Comparison of ENCODE assay signal across 1 cellular context in the genomic region with DNA sequence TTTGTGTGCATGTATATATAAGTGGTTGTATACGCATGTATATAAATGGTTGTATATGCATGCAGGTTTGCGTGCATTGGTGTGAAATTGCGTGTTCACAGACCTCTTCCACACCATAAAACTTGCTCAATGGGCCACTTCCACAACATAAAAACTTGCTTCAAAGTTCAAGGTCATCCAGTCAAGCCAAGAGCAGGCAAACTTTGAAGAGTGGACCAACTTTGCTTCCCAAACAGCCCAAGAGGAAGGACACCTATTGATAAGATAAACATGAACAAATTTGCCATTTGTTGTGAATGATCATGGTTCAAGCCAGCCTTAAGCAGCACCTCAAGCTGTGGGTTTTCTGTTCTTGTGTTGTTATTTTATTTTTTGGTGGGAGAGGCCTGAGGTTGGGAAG.
TF ChIP-seq lines count a peak whose summit lies in the region.

No MANE protein-coding gene starts in this region.

TF ChIP-seq in HepG2, 621 proteins besides CTCF, POLR2A, EP300 and RAD21 (continued from another document and continues in another):
- TF ChIP-seq, protein P1, sequence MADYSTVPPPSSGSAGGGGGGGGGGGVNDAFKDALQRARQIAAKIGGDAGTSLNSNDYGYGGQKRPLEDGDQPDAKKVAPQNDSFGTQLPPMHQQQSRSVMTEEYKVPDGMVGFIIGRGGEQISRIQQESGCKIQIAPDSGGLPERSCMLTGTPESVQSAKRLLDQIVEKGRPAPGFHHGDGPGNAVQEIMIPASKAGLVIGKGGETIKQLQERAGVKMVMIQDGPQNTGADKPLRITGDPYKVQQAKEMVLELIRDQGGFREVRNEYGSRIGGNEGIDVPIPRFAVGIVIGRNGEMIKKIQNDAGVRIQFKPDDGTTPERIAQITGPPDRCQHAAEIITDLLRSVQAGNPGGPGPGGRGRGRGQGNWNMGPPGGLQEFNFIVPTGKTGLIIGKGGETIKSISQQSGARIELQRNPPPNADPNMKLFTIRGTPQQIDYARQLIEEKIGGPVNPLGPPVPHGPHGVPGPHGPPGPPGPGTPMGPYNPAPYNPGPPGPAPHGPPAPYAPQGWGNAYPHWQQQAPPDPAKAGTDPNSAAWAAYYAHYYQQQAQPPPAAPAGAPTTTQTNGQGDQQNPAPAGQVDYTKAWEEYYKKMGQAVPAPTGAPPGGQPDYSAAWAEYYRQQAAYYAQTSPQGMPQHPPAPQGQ (CRISPR knock-in tag; IDR thresholded peaks at IDR 0.05; ENCODE audit: borderline replicate concordance): no peak
- TF ChIP-seq ZNF263 (CRISPR knock-in tag; IDR thresholded peaks at IDR 0.05) (no peak), ASH2L (IDR thresholded peaks at IDR 0.05; ENCODE audit: insufficient read length, low read depth, low read length) (no peak), SATB2 (CRISPR knock-in tag; IDR thresholded peaks at IDR 0.05) (no peak), ZBTB42 (CRISPR knock-in tag; IDR thresholded peaks at IDR 0.05) (no peak), ETV5 (CRISPR knock-in tag; IDR thresholded peaks at IDR 0.05; ENCODE audit: borderline replicate concordance) (peak; percentile 52; the same call in 1 of the 2 replicates), ZNF550 (CRISPR knock-in tag; IDR thresholded peaks at IDR 0.05; ENCODE audit: borderline replicate concordance) (no peak), ARNT (IDR thresholded peaks at IDR 0.05) (no peak), ZNF558 (CRISPR knock-in tag; IDR thresholded peaks at IDR 0.05; ENCODE audit: borderline replicate concordance) (no peak), ZNF670 (CRISPR knock-in tag; IDR thresholded peaks at IDR 0.05; ENCODE audit: borderline replicate concordance) (no peak), ZNF317 (CRISPR knock-in tag; IDR thresholded peaks at IDR 0.05) (no peak), SRSF4 (IDR thresholded peaks at IDR 0.05; ENCODE audit: low read depth, low read length, poor library complexity, severe bottlenecking) (no peak), MED13 (CRISPR knock-in tag; IDR thresholded peaks at IDR 0.05) (no peak), ZNF777 (CRISPR knock-in tag; IDR thresholded peaks at IDR 0.05) (no peak), ZNF737 (CRISPR knock-in tag; IDR thresholded peaks at IDR 0.05; ENCODE audit: borderline replicate concordance) (no peak), KMT2A (CRISPR knock-in tag; IDR thresholded peaks at IDR 0.05) (no peak), EEA1 (CRISPR knock-in tag; IDR thresholded peaks at IDR 0.05; ENCODE audit: borderline replicate concordance) (no peak), PHF8 (CRISPR knock-in tag; IDR thresholded peaks at IDR 0.05) (0 out of 2 replicates have a peak, but pooled peaks have one; percentile 26), CEBPG (CRISPR knock-in tag; IDR thresholded peaks at IDR 0.05) (peak; percentile 55), ZFP1 (CRISPR knock-in tag; IDR thresholded peaks at IDR 0.05) (no peak), ZNF619 (CRISPR knock-in tag; IDR thresholded peaks at IDR 0.05) (no peak), YY1 (IDR thresholded peaks at IDR 0.05; ENCODE audit: insufficient read depth, insufficient replicate concordance, low read depth, low read length) (no peak), HMGA1 (CRISPR knock-in tag; conservative IDR thresholded peaks at IDR 0.05) (no peak), DPF2 (CRISPR knock-in tag; IDR thresholded peaks at IDR 0.05; ENCODE audit: borderline replicate concordance, low read depth) (0 out of 2 replicates have a peak, but pooled peaks have one; percentile 32), ZNF24 (IDR thresholded peaks at IDR 0.05) (no peak)
- TF ChIP-seq, protein P2, sequence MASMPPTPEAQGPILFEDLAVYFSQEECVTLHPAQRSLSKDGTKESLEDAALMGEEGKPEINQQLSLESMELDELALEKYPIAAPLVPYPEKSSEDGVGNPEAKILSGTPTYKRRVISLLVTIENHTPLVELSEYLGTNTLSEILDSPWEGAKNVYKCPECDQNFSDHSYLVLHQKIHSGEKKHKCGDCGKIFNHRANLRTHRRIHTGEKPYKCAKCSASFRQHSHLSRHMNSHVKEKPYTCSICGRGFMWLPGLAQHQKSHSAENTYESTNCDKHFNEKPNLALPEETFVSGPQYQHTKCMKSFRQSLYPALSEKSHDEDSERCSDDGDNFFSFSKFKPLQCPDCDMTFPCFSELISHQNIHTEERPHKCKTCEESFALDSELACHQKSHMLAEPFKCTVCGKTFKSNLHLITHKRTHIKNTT (CRISPR knock-in tag; IDR thresholded peaks at IDR 0.05): no peak
- TF ChIP-seq, protein P3, sequence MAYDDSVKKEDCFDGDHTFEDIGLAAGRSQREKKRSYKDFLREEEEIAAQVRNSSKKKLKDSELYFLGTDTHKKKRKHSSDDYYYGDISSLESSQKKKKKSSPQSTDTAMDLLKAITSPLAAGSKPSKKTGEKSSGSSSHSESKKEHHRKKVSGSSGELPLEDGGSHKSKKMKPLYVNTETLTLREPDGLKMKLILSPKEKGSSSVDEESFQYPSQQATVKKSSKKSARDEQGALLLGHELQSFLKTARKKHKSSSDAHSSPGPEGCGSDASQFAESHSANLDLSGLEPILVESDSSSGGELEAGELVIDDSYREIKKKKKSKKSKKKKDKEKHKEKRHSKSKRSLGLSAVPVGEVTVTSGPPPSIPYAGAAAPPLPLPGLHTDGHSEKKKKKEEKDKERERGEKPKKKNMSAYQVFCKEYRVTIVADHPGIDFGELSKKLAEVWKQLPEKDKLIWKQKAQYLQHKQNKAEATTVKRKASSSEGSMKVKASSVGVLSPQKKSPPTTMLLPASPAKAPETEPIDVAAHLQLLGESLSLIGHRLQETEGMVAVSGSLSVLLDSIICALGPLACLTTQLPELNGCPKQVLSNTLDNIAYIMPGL (CRISPR knock-in tag; IDR thresholded peaks at IDR 0.05; ENCODE audit: borderline replicate concordance in 1 of 2, low read depth in 1 of 2): no peak
- TF ChIP-seq, protein P4, sequence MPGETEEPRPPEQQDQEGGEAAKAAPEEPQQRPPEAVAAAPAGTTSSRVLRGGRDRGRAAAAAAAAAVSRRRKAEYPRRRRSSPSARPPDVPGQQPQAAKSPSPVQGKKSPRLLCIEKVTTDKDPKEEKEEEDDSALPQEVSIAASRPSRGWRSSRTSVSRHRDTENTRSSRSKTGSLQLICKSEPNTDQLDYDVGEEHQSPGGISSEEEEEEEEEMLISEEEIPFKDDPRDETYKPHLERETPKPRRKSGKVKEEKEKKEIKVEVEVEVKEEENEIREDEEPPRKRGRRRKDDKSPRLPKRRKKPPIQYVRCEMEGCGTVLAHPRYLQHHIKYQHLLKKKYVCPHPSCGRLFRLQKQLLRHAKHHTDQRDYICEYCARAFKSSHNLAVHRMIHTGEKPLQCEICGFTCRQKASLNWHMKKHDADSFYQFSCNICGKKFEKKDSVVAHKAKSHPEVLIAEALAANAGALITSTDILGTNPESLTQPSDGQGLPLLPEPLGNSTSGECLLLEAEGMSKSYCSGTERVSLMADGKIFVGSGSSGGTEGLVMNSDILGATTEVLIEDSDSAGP (CRISPR knock-in tag; IDR thresholded peaks at IDR 0.05; ENCODE audit: borderline replicate concordance): no peak
- TF ChIP-seq, protein P5, sequence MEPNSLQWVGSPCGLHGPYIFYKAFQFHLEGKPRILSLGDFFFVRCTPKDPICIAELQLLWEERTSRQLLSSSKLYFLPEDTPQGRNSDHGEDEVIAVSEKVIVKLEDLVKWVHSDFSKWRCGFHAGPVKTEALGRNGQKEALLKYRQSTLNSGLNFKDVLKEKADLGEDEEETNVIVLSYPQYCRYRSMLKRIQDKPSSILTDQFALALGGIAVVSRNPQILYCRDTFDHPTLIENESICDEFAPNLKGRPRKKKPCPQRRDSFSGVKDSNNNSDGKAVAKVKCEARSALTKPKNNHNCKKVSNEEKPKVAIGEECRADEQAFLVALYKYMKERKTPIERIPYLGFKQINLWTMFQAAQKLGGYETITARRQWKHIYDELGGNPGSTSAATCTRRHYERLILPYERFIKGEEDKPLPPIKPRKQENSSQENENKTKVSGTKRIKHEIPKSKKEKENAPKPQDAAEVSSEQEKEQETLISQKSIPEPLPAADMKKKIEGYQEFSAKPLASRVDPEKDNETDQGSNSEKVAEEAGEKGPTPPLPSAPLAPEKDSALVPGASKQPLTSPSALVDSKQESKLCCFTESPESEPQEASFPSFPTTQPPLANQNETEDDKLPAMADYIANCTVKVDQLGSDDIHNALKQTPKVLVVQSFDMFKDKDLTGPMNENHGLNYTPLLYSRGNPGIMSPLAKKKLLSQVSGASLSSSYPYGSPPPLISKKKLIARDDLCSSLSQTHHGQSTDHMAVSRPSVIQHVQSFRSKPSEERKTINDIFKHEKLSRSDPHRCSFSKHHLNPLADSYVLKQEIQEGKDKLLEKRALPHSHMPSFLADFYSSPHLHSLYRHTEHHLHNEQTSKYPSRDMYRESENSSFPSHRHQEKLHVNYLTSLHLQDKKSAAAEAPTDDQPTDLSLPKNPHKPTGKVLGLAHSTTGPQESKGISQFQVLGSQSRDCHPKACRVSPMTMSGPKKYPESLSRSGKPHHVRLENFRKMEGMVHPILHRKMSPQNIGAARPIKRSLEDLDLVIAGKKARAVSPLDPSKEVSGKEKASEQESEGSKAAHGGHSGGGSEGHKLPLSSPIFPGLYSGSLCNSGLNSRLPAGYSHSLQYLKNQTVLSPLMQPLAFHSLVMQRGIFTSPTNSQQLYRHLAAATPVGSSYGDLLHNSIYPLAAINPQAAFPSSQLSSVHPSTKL (CRISPR knock-in tag; IDR thresholded peaks at IDR 0.05): peak; percentile 29; the same call in 1 of the 2 replicates
- TF ChIP-seq, protein P6, sequence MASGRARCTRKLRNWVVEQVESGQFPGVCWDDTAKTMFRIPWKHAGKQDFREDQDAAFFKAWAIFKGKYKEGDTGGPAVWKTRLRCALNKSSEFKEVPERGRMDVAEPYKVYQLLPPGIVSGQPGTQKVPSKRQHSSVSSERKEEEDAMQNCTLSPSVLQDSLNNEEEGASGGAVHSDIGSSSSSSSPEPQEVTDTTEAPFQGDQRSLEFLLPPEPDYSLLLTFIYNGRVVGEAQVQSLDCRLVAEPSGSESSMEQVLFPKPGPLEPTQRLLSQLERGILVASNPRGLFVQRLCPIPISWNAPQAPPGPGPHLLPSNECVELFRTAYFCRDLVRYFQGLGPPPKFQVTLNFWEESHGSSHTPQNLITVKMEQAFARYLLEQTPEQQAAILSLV (CRISPR knock-in tag; IDR thresholded peaks at IDR 0.05; ENCODE audit: borderline replicate concordance): no peak
- TF ChIP-seq, protein P7, sequence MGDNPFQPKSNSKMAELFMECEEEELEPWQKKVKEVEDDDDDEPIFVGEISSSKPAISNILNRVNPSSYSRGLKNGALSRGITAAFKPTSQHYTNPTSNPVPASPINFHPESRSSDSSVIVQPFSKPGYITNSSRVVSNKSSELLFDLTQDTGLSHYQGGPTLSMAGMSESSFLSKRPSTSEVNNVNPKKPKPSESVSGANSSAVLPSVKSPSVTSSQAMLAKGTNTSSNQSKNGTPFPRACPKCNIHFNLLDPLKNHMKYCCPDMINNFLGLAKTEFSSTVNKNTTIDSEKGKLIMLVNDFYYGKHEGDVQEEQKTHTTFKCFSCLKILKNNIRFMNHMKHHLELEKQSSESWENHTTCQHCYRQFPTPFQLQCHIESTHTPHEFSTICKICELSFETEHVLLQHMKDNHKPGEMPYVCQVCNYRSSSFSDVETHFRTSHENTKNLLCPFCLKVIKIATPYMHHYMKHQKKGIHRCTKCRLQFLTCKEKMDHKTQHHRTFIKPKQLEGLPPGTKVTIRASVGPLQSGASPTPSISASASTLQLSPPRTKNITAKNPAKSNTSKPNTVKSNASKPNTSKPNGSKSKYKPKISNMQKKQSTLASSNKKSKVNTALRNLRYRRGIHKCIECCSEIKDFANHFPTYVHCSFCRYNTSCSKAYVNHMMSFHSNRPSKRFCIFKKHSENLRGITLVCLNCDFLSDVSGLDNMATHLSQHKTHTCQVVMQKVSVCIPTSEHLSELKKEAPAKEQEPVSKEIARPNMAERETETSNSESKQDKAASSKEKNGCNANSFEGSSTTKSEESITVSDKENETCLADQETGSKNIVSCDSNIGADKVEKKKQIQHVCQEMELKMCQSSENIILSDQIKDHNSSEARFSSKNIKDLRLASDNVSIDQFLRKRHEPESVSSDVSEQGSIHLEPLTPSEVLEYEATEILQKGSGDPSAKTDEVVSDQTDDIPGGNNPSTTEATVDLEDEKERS (CRISPR knock-in tag; IDR thresholded peaks at IDR 0.05): no peak
- TF ChIP-seq, protein P8, sequence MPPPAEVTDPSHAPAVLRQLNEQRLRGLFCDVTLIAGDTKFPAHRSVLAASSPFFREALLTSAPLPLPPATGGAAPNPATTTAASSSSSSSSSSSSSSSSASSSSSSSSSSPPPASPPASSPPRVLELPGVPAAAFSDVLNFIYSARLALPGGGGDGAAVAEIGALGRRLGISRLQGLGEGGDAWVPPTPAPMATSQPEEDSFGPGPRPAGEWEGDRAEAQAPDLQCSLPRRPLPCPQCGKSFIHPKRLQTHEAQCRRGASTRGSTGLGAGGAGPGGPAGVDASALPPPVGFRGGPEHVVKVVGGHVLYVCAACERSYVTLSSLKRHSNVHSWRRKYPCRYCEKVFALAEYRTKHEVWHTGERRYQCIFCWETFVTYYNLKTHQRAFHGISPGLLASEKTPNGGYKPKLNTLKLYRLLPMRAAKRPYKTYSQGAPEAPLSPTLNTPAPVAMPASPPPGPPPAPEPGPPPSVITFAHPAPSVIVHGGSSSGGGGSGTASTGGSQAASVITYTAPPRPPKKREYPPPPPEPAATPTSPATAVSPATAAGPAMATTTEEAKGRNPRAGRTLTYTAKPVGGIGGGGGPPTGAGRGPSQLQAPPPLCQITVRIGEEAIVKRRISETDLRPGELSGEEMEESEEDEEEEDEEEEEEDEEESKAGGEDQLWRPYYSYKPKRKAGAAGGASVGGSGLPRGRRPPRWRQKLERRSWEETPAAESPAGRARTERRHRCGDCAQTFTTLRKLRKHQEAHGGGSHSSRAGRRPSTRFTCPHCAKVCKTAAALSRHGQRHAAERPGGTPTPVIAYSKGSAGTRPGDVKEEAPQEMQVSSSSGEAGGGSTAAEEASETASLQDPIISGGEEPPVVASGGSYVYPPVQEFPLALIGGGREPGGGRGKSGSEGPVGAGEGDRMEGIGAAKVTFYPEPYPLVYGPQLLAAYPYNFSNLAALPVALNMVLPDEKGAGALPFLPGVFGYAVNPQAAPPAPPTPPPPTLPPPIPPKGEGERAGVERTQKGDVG (CRISPR knock-in tag; IDR thresholded peaks at IDR 0.05; ENCODE audit: borderline replicate concordance): no peak
- TF ChIP-seq, protein P9, sequence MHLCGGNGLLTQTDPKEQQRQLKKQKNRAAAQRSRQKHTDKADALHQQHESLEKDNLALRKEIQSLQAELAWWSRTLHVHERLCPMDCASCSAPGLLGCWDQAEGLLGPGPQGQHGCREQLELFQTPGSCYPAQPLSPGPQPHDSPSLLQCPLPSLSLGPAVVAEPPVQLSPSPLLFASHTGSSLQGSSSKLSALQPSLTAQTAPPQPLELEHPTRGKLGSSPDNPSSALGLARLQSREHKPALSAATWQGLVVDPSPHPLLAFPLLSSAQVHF (CRISPR knock-in tag; IDR thresholded peaks at IDR 0.05): no peak
- TF ChIP-seq, protein P10, sequence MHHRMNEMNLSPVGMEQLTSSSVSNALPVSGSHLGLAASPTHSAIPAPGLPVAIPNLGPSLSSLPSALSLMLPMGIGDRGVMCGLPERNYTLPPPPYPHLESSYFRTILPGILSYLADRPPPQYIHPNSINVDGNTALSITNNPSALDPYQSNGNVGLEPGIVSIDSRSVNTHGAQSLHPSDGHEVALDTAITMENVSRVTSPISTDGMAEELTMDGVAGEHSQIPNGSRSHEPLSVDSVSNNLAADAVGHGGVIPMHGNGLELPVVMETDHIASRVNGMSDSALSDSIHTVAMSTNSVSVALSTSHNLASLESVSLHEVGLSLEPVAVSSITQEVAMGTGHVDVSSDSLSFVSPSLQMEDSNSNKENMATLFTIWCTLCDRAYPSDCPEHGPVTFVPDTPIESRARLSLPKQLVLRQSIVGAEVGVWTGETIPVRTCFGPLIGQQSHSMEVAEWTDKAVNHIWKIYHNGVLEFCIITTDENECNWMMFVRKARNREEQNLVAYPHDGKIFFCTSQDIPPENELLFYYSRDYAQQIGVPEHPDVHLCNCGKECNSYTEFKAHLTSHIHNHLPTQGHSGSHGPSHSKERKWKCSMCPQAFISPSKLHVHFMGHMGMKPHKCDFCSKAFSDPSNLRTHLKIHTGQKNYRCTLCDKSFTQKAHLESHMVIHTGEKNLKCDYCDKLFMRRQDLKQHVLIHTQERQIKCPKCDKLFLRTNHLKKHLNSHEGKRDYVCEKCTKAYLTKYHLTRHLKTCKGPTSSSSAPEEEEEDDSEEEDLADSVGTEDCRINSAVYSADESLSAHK (CRISPR knock-in tag; IDR thresholded peaks at IDR 0.05; ENCODE audit: borderline replicate concordance): no peak
